Comparison of ENCODE assay signal across 8 cellular contexts in genomic region chr3:23740517-23741402, GRCh38.
DNase-seq lines count a peak whose midpoint lies in the region; ATAC-seq, FAIRE-seq and TF ChIP-seq lines count a peak whose summit lies in the region.

No MANE protein-coding gene starts in this region.

- H3K36me3 ChIP-seq in lung (ENCODE audit: control insufficient read depth in 2 of 2, insufficient read depth in 2 of 2, low read length in 2 of 2): no peaks in the 10 kb centered on the region
- no peaks in the 10 kb centered on the region for H3K36me3 ChIP-seq in CD8-positive, alpha-beta T cell (ENCODE audit: insufficient read depth, low read length)

- POLR2A ChIA-PET in activated CD8-positive, alpha-beta T cell treated with anti-CD3 and anti-CD28 coated beads for 36 hours (lab: Charles Lee): no interaction called here
- POLR2A ChIA-PET in naive thymus-derived CD8-positive, alpha-beta T cell (lab: Charles Lee): no interaction called here
- POLR2A ChIA-PET in CD8-positive, alpha-beta T cell (lab: Charles Lee): no interaction called here

- peaks cover 18% of the 10 kb centered on the region for H3K4me1 Mint-ChIP-seq in activated CD8-positive, alpha-beta T cell treated with anti-CD3 and anti-CD28 coated beads for 36 hours (ENCODE audit: low read depth)
- H3K4me1 Mint-ChIP-seq in naive thymus-derived CD8-positive, alpha-beta T cell: peaks cover 0 to 14% (median 3%) of the 10 kb centered on the region in 4 donors
- peaks cover 3% of the 10 kb centered on the region for H3K4me1 Mint-ChIP-seq in CD8-positive, alpha-beta T cell (ENCODE audit: low read depth)

- no peak for DNase-seq in GM12891 (ENCODE audit: insufficient read length, low spot score)
- DNase-seq in activated CD8-positive, alpha-beta T cell treated with anti-CD3 and anti-CD28 coated beads for 36 hours: peak; percentile 85
- DNase-seq in lung (ENCODE audit: low spot score): peak; percentile 64
- DNase-seq in caudate nucleus (lab: John Stamatoyannopoulos, UW): no peak
- DNase-seq in naive thymus-derived CD8-positive, alpha-beta T cell: no peak
- DNase-seq in CD8-positive, alpha-beta T cell: no peak

- FAIRE-seq in GM12891 (lab: Jason Lieb, UNC): peak; percentile 5

- peak overlapping the region; percentile 3 for H3K4me3 Mint-ChIP-seq in activated CD8-positive, alpha-beta T cell treated with anti-CD3 and anti-CD28 coated beads for 36 hours
- no peak overlapping the region for H3K4me3 Mint-ChIP-seq in naive thymus-derived CD8-positive, alpha-beta T cell
- H3K4me3 Mint-ChIP-seq in CD8-positive, alpha-beta T cell: no peak overlapping the region

- H3K4me3 ChIP-seq in lung: no peak overlapping the region
- H3K4me3 ChIP-seq in CD8-positive, alpha-beta T cell (ENCODE audit: low read depth, low read length): no peak overlapping the region

- CTCF ChIA-PET in activated CD8-positive, alpha-beta T cell treated with anti-CD3 and anti-CD28 coated beads for 36 hours (lab: Charles Lee): no interaction called here
- CTCF ChIA-PET in CD8-positive, alpha-beta T cell (lab: Charles Lee): no interaction called here

- H3K4me1 ChIP-seq in lung (ENCODE audit: control insufficient read depth in 2 of 2, insufficient read depth in 2 of 2, low read length in 2 of 2): peaks cover 5 to 6% of the 10 kb centered on the region in 2 donors
- H3K4me1 ChIP-seq in CD8-positive, alpha-beta T cell (ENCODE audit: insufficient read depth, low read length): no peaks in the 10 kb centered on the region

- H3K27ac Mint-ChIP-seq in activated CD8-positive, alpha-beta T cell treated with anti-CD3 and anti-CD28 coated beads for 36 hours: peak overlapping the region; percentile 7
- peak overlapping the region in 2 of 10 donors; percentile 29 to 65 for H3K27ac Mint-ChIP-seq in naive thymus-derived CD8-positive, alpha-beta T cell
- H3K27ac Mint-ChIP-seq in CD8-positive, alpha-beta T cell: no peak overlapping the region

- H3K27ac ChIP-seq in lung (ENCODE audit: low read depth in 1 of 2, low read length in 1 of 2) (peak overlapping the region in 1 of 2 donors; percentile 69), caudate nucleus (ENCODE audit: low read depth, low read length) (no peak overlapping the region)
- H3K27ac ChIP-seq in CD8-positive, alpha-beta T cell (ENCODE audit: low read depth, low read length): no peak overlapping the region

- no peaks in the 10 kb centered on the region for H3K9me3 Mint-ChIP-seq in activated CD8-positive, alpha-beta T cell treated with anti-CD3 and anti-CD28 coated beads for 36 hours
- H3K9me3 Mint-ChIP-seq in naive thymus-derived CD8-positive, alpha-beta T cell: no peaks in the 10 kb centered on the region
- no peaks in the 10 kb centered on the region for H3K9me3 Mint-ChIP-seq in CD8-positive, alpha-beta T cell

- no peaks in the 10 kb centered on the region for H3K27me3 ChIP-seq in lung (ENCODE audit: control insufficient read depth, insufficient read depth)
- H3K27me3 ChIP-seq in CD8-positive, alpha-beta T cell (ENCODE audit: insufficient read depth, low read length): no peaks in the 10 kb centered on the region

- no peak for TF ChIP-seq POLR2A in GM12891 (IDR thresholded peaks at IDR 0.05; ENCODE audit: low read depth, low read length)

- H3K9me3 ChIP-seq in lung (ENCODE audit: control insufficient read depth in 2 of 2, insufficient read depth in 1 of 2, low read length in 1 of 2): no peaks in the 10 kb centered on the region
- H3K9me3 ChIP-seq in CD8-positive, alpha-beta T cell (ENCODE audit: low read length): no peaks in the 10 kb centered on the region

- H3K27me3 Mint-ChIP-seq in activated CD8-positive, alpha-beta T cell treated with anti-CD3 and anti-CD28 coated beads for 36 hours: peaks cover 11% of the 10 kb centered on the region
- peaks cover 0 to 4% (median 4%) of the 10 kb centered on the region in 5 donors for H3K27me3 Mint-ChIP-seq in naive thymus-derived CD8-positive, alpha-beta T cell
- H3K27me3 Mint-ChIP-seq in CD8-positive, alpha-beta T cell (ENCODE audit: low read depth): peaks cover 6% of the 10 kb centered on the region

- H3K36me3 Mint-ChIP-seq in activated CD8-positive, alpha-beta T cell treated with anti-CD3 and anti-CD28 coated beads for 36 hours (ENCODE audit: low read depth): no peaks in the 10 kb centered on the region
- no peaks in the 10 kb centered on the region for H3K36me3 Mint-ChIP-seq in naive thymus-derived CD8-positive, alpha-beta T cell
- H3K36me3 Mint-ChIP-seq in CD8-positive, alpha-beta T cell: no peaks in the 10 kb centered on the region

- ATAC-seq in GM21447 (IDR thresholded peaks at IDR 0.05; ENCODE audit: unreplicated experiment) (peak; percentile 92), HG03558 (IDR thresholded peaks at IDR 0.05; ENCODE audit: extremely low read depth, unreplicated experiment) (peak; percentile 88), lung (ENCODE audit: insufficient read depth, low FRiP score) (peak; percentile 65)
- ATAC-seq in activated CD8-positive, alpha-beta T cell treated with anti-CD3 and anti-CD28 coated beads for 36 hours: peak; percentile 93
- ATAC-seq in naive thymus-derived CD8-positive, alpha-beta T cell: no peak
- ATAC-seq in CD8-positive, alpha-beta T cell: no peak

- intact Hi-C loops in activated CD8-positive, alpha-beta T cell treated with anti-CD3 and anti-CD28 coated beads for 36 hours (cut with micrococcal nuclease): no loop called here
- intact Hi-C loops in CD8-positive, alpha-beta T cell (cut with DNase I, micrococcal nuclease): no loop called here

- TF ChIP-seq CTCF in activated CD8-positive, alpha-beta T cell treated with anti-CD3 and anti-CD28 coated beads for 36 hours (IDR thresholded peaks at IDR 0.05): no peak
- TF ChIP-seq CTCF in lung (IDR thresholded peaks at IDR 0.05; ENCODE audit: control extremely low read depth, extremely low read depth): no peak
- TF ChIP-seq CTCF in CD8-positive, alpha-beta T cell (IDR thresholded peaks at IDR 0.05): no peak

- WGBS in lung, 2 donors: 45 to 68% methylated on average over 8 of the region's 8 CpGs

TF ChIP-seq in GM12891, 5 proteins besides CTCF, POLR2A, EP300 and RAD21:
- TF ChIP-seq PAX5 (IDR thresholded peaks at IDR 0.05; ENCODE audit: insufficient read depth, low read length, severe bottlenecking): no peak
- no peak for TF ChIP-seq TAF1 (IDR thresholded peaks at IDR 0.05; ENCODE audit: low read depth, low read length)
- TF ChIP-seq POU2F2 (IDR thresholded peaks at IDR 0.05; ENCODE audit: low read depth, low read length): no peak
- no peak for TF ChIP-seq SPI1 (IDR thresholded peaks at IDR 0.05; ENCODE audit: low read depth, low read length)
- TF ChIP-seq POLR2AphosphoS5 (IDR thresholded peaks at IDR 0.05; ENCODE audit: low read depth, low read length): no peak

Comparison
In these comparisons a context has a peak if more than half of its experiments do, and no peak if none do; other contexts are left out.
1. DNase-seq: peak in activated CD8-positive, alpha-beta T cell treated with anti-CD3 and anti-CD28 coated beads for 36 hours (single experiment) and lung (single experiment); none in GM12891 (single experiment), caudate nucleus (0 of 61), naive thymus-derived CD8-positive, alpha-beta T cell (0 of 10) and CD8-positive, alpha-beta T cell (0 of 7).
2. ATAC-seq: peak in GM21447 (single experiment), HG03558 (single experiment), activated CD8-positive, alpha-beta T cell treated with anti-CD3 and anti-CD28 coated beads for 36 hours (single experiment) and lung (single experiment); none in naive thymus-derived CD8-positive, alpha-beta T cell (0 of 2) and CD8-positive, alpha-beta T cell (single experiment).